In genomic region chr17:1179112-1179634, GRCh38 we compare ENCODE assay signal across 8 cellular contexts. TPM values are rescaled to one million over a fixed set of nuclear protein-coding genes. Genes with fewer than 3 reads are reported as not detected.
DNase-seq lines count a peak whose midpoint lies in the region; ATAC-seq and TF ChIP-seq lines count a peak whose summit lies in the region.

No MANE protein-coding gene starts in this region.

- H3K36me3 ChIP-seq in fibroblast of lung (ENCODE audit: control insufficient read depth, insufficient read depth, low read length): no peaks in the 10 kb centered on the region
- H3K36me3 ChIP-seq in trophoblast cell (ENCODE audit: control insufficient read depth in 1 of 2, insufficient read depth in 2 of 2, low read length in 2 of 2): peaks cover 0 to 2% of the 10 kb centered on the region in 2 experiments

- H3K9me3 ChIP-seq in fibroblast of lung (ENCODE audit: control insufficient read depth, insufficient read depth, low read depth, low read length) (no peaks in the 10 kb centered on the region), trophoblast cell (ENCODE audit: insufficient read depth, low read depth, low read length) (no peaks in the 10 kb centered on the region)

- H3K27ac ChIP-seq in fibroblast of lung (ENCODE audit: insufficient read depth, low read length) (no peak overlapping the region), trophoblast cell (ENCODE audit: low read depth, low read length) (no peak overlapping the region)

- no peaks in the 10 kb centered on the region for H3K9me3 Mint-ChIP-seq in T-cell

- no peaks in the 10 kb centered on the region for H3K36me3 Mint-ChIP-seq in T-cell

- no peak overlapping the region for H4K8ac ChIP-seq in trophoblast cell (ENCODE audit: low read depth, low read length)

- POLR2A ChIA-PET in T-cell (lab: Charles Lee): no interaction called here

- WGBS in trophoblast cell (ENCODE audit: extremely low coverage, insufficient coverage, insufficient read length): no CpG with 5 or more reads among the region's 47 CpGs

- H3K4ac ChIP-seq in trophoblast cell (ENCODE audit: low read depth, low read length): no peak overlapping the region

- H3K9ac ChIP-seq in fibroblast of lung (ENCODE audit: insufficient read depth, low read length) (peak overlapping the region; percentile 79), trophoblast cell (ENCODE audit: low read length) (no peak overlapping the region)

- TF ChIP-seq CTCF in fibroblast of lung (conservative IDR thresholded peaks at IDR 0.05 in 1 of 2, IDR thresholded peaks at IDR 0.05 in 1 of 2; ENCODE audit: low read depth in 1 of 2, low read length in 2 of 2): no peak

- H3K79me2 ChIP-seq in fibroblast of lung (ENCODE audit: control insufficient read depth, insufficient read depth, low read length): no peaks in the 10 kb centered on the region
- peaks cover 4% of the 10 kb centered on the region for H3K79me2 ChIP-seq in trophoblast cell (ENCODE audit: control insufficient read depth, insufficient read depth, low read length, poor library complexity)

- H2BK12ac ChIP-seq in trophoblast cell (ENCODE audit: low read length): no peak overlapping the region

- H3K79me1 ChIP-seq in trophoblast cell (ENCODE audit: low read length): peaks cover 5% of the 10 kb centered on the region

- H3K4me1 ChIP-seq in fibroblast of lung (ENCODE audit: control insufficient read depth, extremely low read depth, insufficient read depth, low read length): no peaks in the 10 kb centered on the region
- H3K4me1 ChIP-seq in trophoblast cell (ENCODE audit: control insufficient read depth in 1 of 2, insufficient read depth in 2 of 2, low read length in 2 of 2): peaks cover 10 to 20% of the 10 kb centered on the region in 2 experiments

- H4K20me1 ChIP-seq in fibroblast of lung (ENCODE audit: control insufficient read depth, extremely low read depth, insufficient read depth, low read length): no peaks in the 10 kb centered on the region

- no peak overlapping the region for H2BK5ac ChIP-seq in trophoblast cell (ENCODE audit: low read depth, low read length, poor library complexity)

- no peak overlapping the region for H3K23ac ChIP-seq in trophoblast cell (ENCODE audit: low read length)

- H3K27ac Mint-ChIP-seq in T-cell: no peak overlapping the region

- H3K4me3 ChIP-seq in fibroblast of lung (replicated peaks in 1 of 4; ENCODE audit: control extremely low read depth in 1 of 4, insufficient read depth in 1 of 4, low read depth in 3 of 4, low read length in 4 of 4) (peak overlapping the region; percentile 53 to 80 (median 65)), trophoblast cell (ENCODE audit: low read depth, low read length) (peak overlapping the region; percentile 64)

- H2AK5ac ChIP-seq in trophoblast cell (ENCODE audit: low read length): no peak overlapping the region

- CTCF ChIA-PET in T-cell (lab: Charles Lee): no interaction called here

- ATAC-seq in T-cell (replicated peaks in 1 of 4): peak in 1 of 4 experiments; percentile 32

- peak overlapping the region; percentile 74 to 78 (median 74) for H3K4me3 Mint-ChIP-seq in T-cell

- H3K27me3 ChIP-seq in fibroblast of lung (ENCODE audit: control insufficient read depth, insufficient read depth, low read length): no peaks in the 10 kb centered on the region
- peaks cover 19% of the 10 kb centered on the region for H3K27me3 ChIP-seq in trophoblast cell (ENCODE audit: insufficient read depth, low read length)

- no peak overlapping the region for H2AFZ ChIP-seq in fibroblast of lung (ENCODE audit: low read length)
- H2AFZ ChIP-seq in trophoblast cell (ENCODE audit: insufficient read depth, low read length, poor library complexity): peak overlapping the region; percentile 52

- peak overlapping the region; percentile 53 for H3K14ac ChIP-seq in trophoblast cell (ENCODE audit: low read length)

- H3K4me2 ChIP-seq in fibroblast of lung (ENCODE audit: extremely low read depth, insufficient read depth, low read length): peak overlapping the region; percentile 69
- peak overlapping the region; percentile 79 for H3K4me2 ChIP-seq in trophoblast cell (ENCODE audit: low read length)

- no peaks in the 10 kb centered on the region for H3K27me3 Mint-ChIP-seq in T-cell

- DNase-seq in Daoy (ENCODE audit: low read depth): peak; percentile 46
- peak in 2 of 34 experiments; percentile 5 to 17 for DNase-seq in T-cell
- no peak for DNase-seq in fibroblast of lung (ENCODE audit: low read depth in 2 of 2)
- DNase-seq in trophoblast cell: no peak
- no peak for DNase-seq in HUDEP-2 (lab: John Stamatoyannopoulos, UW; ENCODE audit: unreplicated experiment in 76 of 76)
- no peak for DNase-seq in Kasumi-1 (lab: John Stamatoyannopoulos, UW)
- no peak for DNase-seq in central memory CD4-positive, alpha-beta T cell
- DNase-seq in MV-4-11 (lab: John Stamatoyannopoulos, UW): no peak

- peak overlapping the region; percentile 39 for H4K91ac ChIP-seq in trophoblast cell (ENCODE audit: low read depth, low read length)

- no peak overlapping the region for H2BK120ac ChIP-seq in trophoblast cell (ENCODE audit: insufficient read depth, low read length, poor library complexity)

- H4K12ac ChIP-seq in trophoblast cell (ENCODE audit: low read depth, low read length): no peak overlapping the region

- no peak overlapping the region for H3K18ac ChIP-seq in trophoblast cell (ENCODE audit: low read length)

- H3K4me1 Mint-ChIP-seq in T-cell: peaks cover 0 to 24% (median 17%) of the 10 kb centered on the region in 3 donors

RNA-seq across cellular contexts. Expression of gene ABR, which starts 0.6 kb away (rescaled TPM):
- total RNA-seq in Daoy (2014; rRNA removed; shearing (Covaris generic)): 40.1 and 57.4 TPM in 2 replicates
- 100 to 1,000 TPM in 4 of 5 donors, 10 to 100 TPM in 1; 89.4 to 165 (median 125) TPM for total RNA-seq in T-cell
- total RNA-seq in fibroblast of lung: 84.7 and 91.9 TPM in 2 replicates
- polyA plus RNA-seq in fibroblast of lung: 43.7 and 51.5 TPM in 2 replicates
- 46.2 and 48.9 TPM in 2 replicates for polyA plus RNA-seq in fibroblast of lung (2012)
- polyA minus RNA-seq in fibroblast of lung (ENCODE audit: low replicate concordance): 184 and 229 TPM in 2 replicates
- 41.9 and 42.2 TPM in 2 replicates for polyA plus RNA-seq in trophoblast cell (2013)
